Comparison of ENCODE assay signal across 1 cellular context in the genomic region with DNA sequence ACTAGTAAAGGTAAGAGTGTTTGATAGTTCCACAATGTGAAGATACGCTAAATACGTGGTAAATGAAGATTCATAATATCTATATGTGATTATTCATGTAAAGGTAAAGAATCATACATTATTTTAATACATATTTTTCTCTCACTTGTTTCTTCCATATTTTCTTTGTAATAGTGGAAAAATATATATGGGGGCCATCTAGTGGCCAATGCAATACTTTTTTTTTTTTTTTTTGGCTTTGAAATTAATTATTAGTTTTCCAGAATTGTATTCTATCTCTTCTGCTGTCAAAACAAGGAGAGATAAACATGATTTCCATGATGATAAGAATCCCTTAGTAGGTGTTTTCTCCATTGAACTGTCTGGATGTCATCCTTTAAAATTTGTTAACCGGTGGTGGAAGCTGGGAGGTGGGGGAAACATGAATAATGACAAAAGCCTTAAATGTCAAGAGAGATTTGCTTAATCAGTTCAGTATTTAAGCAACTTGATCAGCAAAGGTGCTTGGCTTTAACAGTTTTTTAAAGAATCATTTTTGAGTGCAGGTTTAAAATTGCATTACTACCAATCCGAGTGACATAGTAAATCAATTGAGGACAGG.
TF ChIP-seq lines count a peak whose summit lies in the region.

No MANE protein-coding gene starts in this region.

TF ChIP-seq in IMR-90, 13 proteins besides CTCF, POLR2A, EP300 and RAD21 (continued from another document):
- TF ChIP-seq, protein P1, sequence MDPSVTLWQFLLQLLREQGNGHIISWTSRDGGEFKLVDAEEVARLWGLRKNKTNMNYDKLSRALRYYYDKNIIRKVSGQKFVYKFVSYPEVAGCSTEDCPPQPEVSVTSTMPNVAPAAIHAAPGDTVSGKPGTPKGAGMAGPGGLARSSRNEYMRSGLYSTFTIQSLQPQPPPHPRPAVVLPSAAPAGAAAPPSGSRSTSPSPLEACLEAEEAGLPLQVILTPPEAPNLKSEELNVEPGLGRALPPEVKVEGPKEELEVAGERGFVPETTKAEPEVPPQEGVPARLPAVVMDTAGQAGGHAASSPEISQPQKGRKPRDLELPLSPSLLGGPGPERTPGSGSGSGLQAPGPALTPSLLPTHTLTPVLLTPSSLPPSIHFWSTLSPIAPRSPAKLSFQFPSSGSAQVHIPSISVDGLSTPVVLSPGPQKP (IDR thresholded peaks at IDR 0.05; ENCODE audit: borderline replicate concordance, low read depth, low read length), result no peak
- TF ChIP-seq CHD1 (IDR thresholded peaks at IDR 0.05; ENCODE audit: low read depth, low read length) (no peak), CEBPB (IDR thresholded peaks at IDR 0.05; ENCODE audit: low read depth, low read length) (no peak), NFE2L2 (IDR thresholded peaks at IDR 0.05; ENCODE audit: low read depth, low read length) (no peak), FOS (IDR thresholded peaks at IDR 0.05; ENCODE audit: low read depth, low read length) (no peak), MAFK (IDR thresholded peaks at IDR 0.05; ENCODE audit: low read depth, low read length) (no peak)
